In the genomic region with DNA sequence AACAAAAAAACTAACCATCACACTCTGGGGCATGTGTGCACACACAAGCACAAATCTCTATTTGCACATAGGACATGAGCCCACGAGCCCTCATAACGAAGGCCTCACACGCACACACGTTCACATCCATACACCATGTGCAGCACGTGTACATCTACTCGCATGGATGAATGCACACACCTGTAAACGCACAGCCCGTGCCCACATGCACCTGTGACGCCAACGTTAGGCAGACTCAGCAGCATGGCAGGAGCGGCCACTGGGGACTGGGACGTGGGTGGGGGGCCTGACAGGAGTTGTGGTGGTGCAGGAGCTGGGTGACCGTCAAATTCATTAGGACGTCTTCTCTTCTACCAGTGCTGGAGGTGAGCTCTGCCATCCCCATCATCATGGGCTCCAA, we compare ENCODE assay signal across 25 cellular contexts. TPM values are rescaled to one million over a fixed set of nuclear protein-coding genes. Genes with fewer than 3 reads are reported as not detected.
A peak's percentile ranks its signal among the peaks of the same experiment; 100 is the strongest.
DNase-seq lines count a peak whose midpoint lies in the region; ATAC-seq and TF ChIP-seq lines count a peak whose summit lies in the region.
"Had no signal": no experiment of that assay in that cellular context is flagged by ENCODE, and none has a peak within 500 bp of the region (broad histone marks: within the 10 kb centered on the region; RNA-seq: fewer than 3 reads in every experiment).

No MANE protein-coding gene starts in this region.

- H3K36me3 ChIP-seq in left ventricle myocardium inferior (no peaks in the 10 kb centered on the region), OCI-LY7 (ENCODE audit: insufficient read depth, low read length) (no peaks in the 10 kb centered on the region), prostate gland (no peaks in the 10 kb centered on the region)
- H3K36me3 ChIP-seq: SJCRH30 had no signal

- H3K4me1 ChIP-seq in left ventricle myocardium inferior, result peaks cover 7% of the 10 kb centered on the region
- peaks cover 49% of the 10 kb centered on the region for H3K4me1 ChIP-seq in OCI-LY7 (ENCODE audit: insufficient read depth, low read length, poor library complexity, severe bottlenecking)
- no peaks in the 10 kb centered on the region for H3K4me1 ChIP-seq in prostate gland (replicated peaks)
- H3K4me1 ChIP-seq: SJCRH30 had no signal

- intact Hi-C loops in Right ventricle myocardium inferior (cut with DNase I), result loop anchor here (10.0 kb wide), 1 partner anchor 273 kb away; no protein-coding TSS in a partner anchor
- intact Hi-C loops in left ventricle myocardium inferior (cut with micrococcal nuclease), result no loop called here
- intact Hi-C loops in OCI-LY7 (cut with micrococcal nuclease; ENCODE audit: unreplicated experiment), result loop anchor here (5.0 kb wide), 1 partner anchor 275 kb away; no protein-coding TSS in a partner anchor
- intact Hi-C loops in prostate gland (cut with DNase I), result no loop called here

- peak overlapping the region; percentile 67 for H3K4me2 ChIP-seq in OCI-LY7 (ENCODE audit: low read length)

- no peaks in the 10 kb centered on the region for H3K9me2 ChIP-seq in OCI-LY7 (ENCODE audit: insufficient read depth, low read length)

- H3K4me3 ChIP-seq in left ventricle myocardium inferior, result no peak overlapping the region
- no peak overlapping the region for H3K4me3 ChIP-seq in OCI-LY7 (ENCODE audit: low read depth, low read length, poor library complexity, severe bottlenecking)
- no peak overlapping the region for H3K4me3 ChIP-seq in prostate gland
- H3K4me3 ChIP-seq: GM23248, SJCRH30 had no signal

- H3K27me3 ChIP-seq in left ventricle myocardium inferior (ENCODE audit: low read depth), result peaks cover 80% of the 10 kb centered on the region
- H3K27me3 ChIP-seq in prostate gland (replicated peaks; ENCODE audit: insufficient read depth), result no peaks in the 10 kb centered on the region

- no peak overlapping the region for H2AFZ ChIP-seq in OCI-LY7 (ENCODE audit: low read length)
- H2AFZ ChIP-seq: GM23248 had no signal

- H3K27ac ChIP-seq in left ventricle myocardium inferior (replicated peaks) (no peak overlapping the region), OCI-LY7 (ENCODE audit: low read depth, low read length, poor library complexity, severe bottlenecking) (peak overlapping the region; percentile 17), prostate gland (no peak overlapping the region)
- H3K27ac ChIP-seq: C4-2B, GM23248, SJCRH30 had no signal

- CTCF ChIA-PET in OCI-LY7 (lab: Charles Lee; ENCODE audit: unreplicated experiment), result interaction anchor here (0.7 to 1.2 kb wide), 2 partner anchors 9 to 77 kb away, joined by 3 to 4 read pairs; no protein-coding TSS in a partner anchor

- no TSS peak for BruUV-seq in OCI-LY7 (replicated peaks; lab: Mats Ljungman, UMichigan)

- ATAC-seq in Right ventricle myocardium inferior, result no peak
- ATAC-seq: Panc1 had no signal

- H4K20me1 ChIP-seq in OCI-LY7 (ENCODE audit: insufficient read depth, low read length), result no peaks in the 10 kb centered on the region

- peak; percentile 53 for DNase-seq in Right ventricle myocardium inferior (ENCODE audit: missing footprints)
- no peak for DNase-seq in left ventricle myocardium inferior
- DNase-seq in OCI-LY7 (ENCODE audit: low spot score), result peak; percentile 75
- peak; percentile 54 for DNase-seq in germinal center (ENCODE audit: low spot score)
- DNase-seq in NK-92 (lab: John Stamatoyannopoulos, UW; ENCODE audit: unreplicated experiment), result no peak
- DNase-seq in prostate gland (ENCODE audit: low spot score), result no peak
- no peak for DNase-seq in NCI-H1105 (lab: John Stamatoyannopoulos, UW)
- DNase-seq in HuH-7 (ENCODE audit: low spot score), result no peak
- DNase-seq: COR-L47; DMS 273 treated with DMSO at 0.1 percent for 48 hours; DMS79 treated with DMSO at 0.1 percent for 48 hours; GM23248; HCEC 1CT; Kasumi-1; NCI-H1417 treated with DMSO at 0.1 percent for 48 hours; NCI-H187 treated with DMSO at 0.1 percent for 48 hours; NCI-H2107; NCI-H446 treated with DMSO at 0.1 percent for 48 hours; NCI-H69; NK-92 treated with Interleukin-12 subunit alpha and Interleukin-12 subunit beta, amount 100 ng/mL, for 24 hours; SJCRH30; T-helper 1 cell had no signal

- H3K9me3 ChIP-seq in left ventricle myocardium inferior (replicated peaks) (no peaks in the 10 kb centered on the region), OCI-LY7 (ENCODE audit: low read length) (no peaks in the 10 kb centered on the region), prostate gland (no peaks in the 10 kb centered on the region)
- H3K9me3 ChIP-seq: SJCRH30 had no signal

- TF ChIP-seq CTCF in left ventricle myocardium inferior (IDR thresholded peaks at IDR 0.05; ENCODE audit: borderline replicate concordance), result no peak
- no peak for TF ChIP-seq CTCF in OCI-LY7 (conservative IDR thresholded peaks at IDR 0.05; ENCODE audit: low read length)
- TF ChIP-seq CTCF in prostate gland (IDR thresholded peaks at IDR 0.05), result no peak

- POLR2A ChIA-PET in OCI-LY7 (lab: Charles Lee), result interaction anchor here (0.6 kb wide), 1 partner anchor 262 kb away, joined by 4 read pairs; no protein-coding TSS in a partner anchor

- H3K79me2 ChIP-seq in OCI-LY7 (ENCODE audit: insufficient read depth, low read depth, low read length), result no peaks in the 10 kb centered on the region

- 87% methylated on average over 14 of the region's 14 CpGs for WGBS in prostate gland

- no peak for TF ChIP-seq POLR2A in prostate gland (IDR thresholded peaks at IDR 0.05)

RNA-seq across cellular contexts. Expression of gene SLC34A1, which starts 3.2 kb away (rescaled TPM):
- total RNA-seq in Right ventricle myocardium inferior (not detected), left ventricle myocardium inferior (not detected), OCI-LY7 (2022) (0.46 and 0.63 TPM in 2 replicates), prostate gland (not detected)
- total RNA-seq in OCI-LY7 (2014; rRNA removed; shearing (Covaris generic)), result 0.05 and 0.35 TPM in 2 replicates
- total RNA-seq: GM23248, MCF 10A, SJCRH30 had no signal

RNA-seq across cellular contexts. Expression of gene PFN3, which starts 13.1 kb away (rescaled TPM):
- total RNA-seq in Right ventricle myocardium inferior (not detected), left ventricle myocardium inferior (not detected), OCI-LY7 (2022) (not detected in 2 replicates), prostate gland (not detected)
- not detected in 2 replicates for total RNA-seq in OCI-LY7 (2014; rRNA removed; shearing (Covaris generic))
- total RNA-seq: GM23248, MCF 10A, SJCRH30 had no signal

RNA-seq across cellular contexts. Expression of gene F12, which starts 22.0 kb away (rescaled TPM):
- not detected for total RNA-seq in Right ventricle myocardium inferior
- not detected for total RNA-seq in left ventricle myocardium inferior
- total RNA-seq in OCI-LY7 (2014; rRNA removed; shearing (Covaris generic)), result 1.2 TPM in 1 of 2 replicates, not detected in the other
- 3.0 and 3.8 TPM in 2 replicates for total RNA-seq in OCI-LY7 (2022)
- total RNA-seq in prostate gland, result 1 to 10 TPM in 1 of 2 donors, under 1 TPM in 1; 0.74 to 2.6 TPM

RNA-seq across cellular contexts. Expression of gene RGS14, which starts 29.7 kb away (rescaled TPM):
- total RNA-seq in Right ventricle myocardium inferior (3.9 TPM), left ventricle myocardium inferior (4.6 TPM), OCI-LY7 (2022) (41.7 and 46.3 TPM in 2 replicates), prostate gland (10 to 100 TPM; 13.3 to 24.2 TPM)
- 33.0 and 43.3 TPM in 2 replicates for total RNA-seq in OCI-LY7 (2014; rRNA removed; shearing (Covaris generic))

RNA-seq across cellular contexts. Expression of gene LMAN2, which starts 35.9 kb away (rescaled TPM):
- total RNA-seq in Right ventricle myocardium inferior (72.3 TPM), left ventricle myocardium inferior (60.0 TPM), OCI-LY7 (2022) (103 and 116 TPM in 2 replicates), prostate gland (100 to 1,000 TPM; 350 to 369 TPM)
- total RNA-seq in OCI-LY7 (2014; rRNA removed; shearing (Covaris generic)), result 144 and 151 TPM in 2 replicates

Comparison
In these comparisons a context has a peak if more than half of its experiments do, and no peak if none do; other contexts are left out.
1. DNase-seq: peak in Right ventricle myocardium inferior (single experiment), OCI-LY7 (single experiment) and germinal center (single experiment); none in left ventricle myocardium inferior (single experiment), NK-92 (single experiment), prostate gland (single experiment), NCI-H1105 (single experiment) and HuH-7 (single experiment).
2. intact Hi-C loops: an anchor here in Right ventricle myocardium inferior (10.0 kb wide) and OCI-LY7 (5.0 kb wide); none called in left ventricle myocardium inferior and prostate gland.